In genomic region chr11:61546663-61547062, GRCh38 we compare ENCODE assay signal across 32 cellular contexts. TPM values are rescaled to one million over a fixed set of nuclear protein-coding genes. Genes with fewer than 3 reads are reported as not detected.
"Had no signal": no experiment of that assay in that cellular context is flagged by ENCODE, and none has a peak within 500 bp of the region (broad histone marks: within the 10 kb centered on the region; RNA-seq: fewer than 3 reads in every experiment).

No MANE protein-coding gene starts in this region.

- H3K27ac ChIP-seq: colonic mucosa, esophagus muscularis mucosa, foreskin keratinocyte, gastroesophageal sphincter, heart left ventricle, hepatocyte, neural progenitor cell, pancreas, right lobe of liver, stomach, thyroid gland had no signal

- H2AFZ ChIP-seq: hepatocyte, neural progenitor cell had no signal

- H3K36me3 ChIP-seq: colonic mucosa, esophagus muscularis mucosa, gastroesophageal sphincter, neural progenitor cell, pancreas, right lobe of liver, stomach, thyroid gland had no signal

- H3K79me2 ChIP-seq: hepatocyte had no signal

- DNase-seq: colonic mucosa; effector memory CD4-positive, alpha-beta T cell; foreskin keratinocyte; kidney; mucosa of descending colon; naive B cell; nucleus accumbens; pancreas; retina; right lobe of liver; small intestine; stimulated activated CD4-positive, alpha-beta T cell treated with anti-CD3 and anti-CD28 coated beads, Interleukin-15, amount 100 ng/mL, for 24 hours; stimulated activated CD4-positive, alpha-beta T cell treated with anti-CD3 and anti-CD28 coated beads, Interleukin-2, amount 100 ng/mL, for 48 hours; stimulated activated naive CD4-positive, alpha-beta T cell treated with Interleukin-2 at 50 U/mL for 16 hours; stomach; thyroid gland; trophoblast cell had no signal

- H3K9me3 Mint-ChIP-seq: dendritic cell treated with granulocyte-macrophage colony-stimulating factor and Interleukin-4, amounts not matched to agents 40 ng/mL and 50 ng/mL, for 4 days; memory B cell; natural killer cell treated with Interleukin-12 subunit alpha and Interleukin-12 subunit beta and Interleukin-15 and Interleukin-18, amount 100 ng/mL, for 72 hours; neural progenitor cell had no signal

- H3K27ac Mint-ChIP-seq: dendritic cell treated with granulocyte-macrophage colony-stimulating factor and Interleukin-4, amounts not matched to agents 40 ng/mL and 50 ng/mL, for 4 days; memory B cell; natural killer cell treated with Interleukin-12 subunit alpha and Interleukin-12 subunit beta and Interleukin-15 and Interleukin-18, amount 100 ng/mL, for 72 hours; neural progenitor cell had no signal

- H3K27me3 ChIP-seq: colonic mucosa, foreskin keratinocyte, heart left ventricle, hepatocyte, neural progenitor cell, pancreas, right lobe of liver, thyroid gland had no signal

- H3K4me3 Mint-ChIP-seq: dendritic cell treated with granulocyte-macrophage colony-stimulating factor and Interleukin-4, amounts not matched to agents 40 ng/mL and 50 ng/mL, for 4 days; memory B cell; naive B cell; natural killer cell treated with Interleukin-12 subunit alpha and Interleukin-12 subunit beta and Interleukin-15 and Interleukin-18, amount 100 ng/mL, for 72 hours; neural progenitor cell had no signal

- H3K36me3 Mint-ChIP-seq: memory B cell; natural killer cell treated with Interleukin-12 subunit alpha and Interleukin-12 subunit beta and Interleukin-15 and Interleukin-18, amount 100 ng/mL, for 72 hours; neural progenitor cell had no signal

- H3K9me3 ChIP-seq: colonic mucosa, esophagus muscularis mucosa, gastroesophageal sphincter, heart left ventricle, mucosa of descending colon, pancreas, right lobe of liver, stomach, thyroid gland had no signal

- H3K4me1 ChIP-seq: colonic mucosa, foreskin keratinocyte, pancreas had no signal

- H3K4me3 ChIP-seq: colonic mucosa, esophagus muscularis mucosa, gastroesophageal sphincter, heart left ventricle, hepatocyte, lung, mucosa of descending colon, neural progenitor cell, pancreas, right lobe of liver, stomach, thyroid gland had no signal

- H3K9ac ChIP-seq: neural progenitor cell had no signal

- ATAC-seq: foreskin keratinocyte; gastroesophageal sphincter; heart left ventricle; left lobe of liver; mucosa of descending colon; natural killer cell treated with Interleukin-12 subunit alpha and Interleukin-12 subunit beta and Interleukin-15 and Interleukin-18, amount 100 ng/mL, for 72 hours; pancreas; right lobe of liver had no signal

- H3K4me2 ChIP-seq: hepatocyte, neural progenitor cell had no signal

RNA-seq across cellular contexts. Expression of gene SYT7, which starts 34.2 kb away (rescaled TPM):
- total RNA-seq: natural killer cell treated with Interleukin-12 subunit alpha and Interleukin-12 subunit beta and Interleukin-15 and Interleukin-18, amount 100 ng/mL, for 72 hours had no signal

RNA-seq across cellular contexts. Expression of gene LRRC10B, which starts 38.1 kb away (rescaled TPM):
- total RNA-seq: endothelial cell of umbilical vein; epithelial cell of proximal tubule; foreskin keratinocyte; left lobe of liver; natural killer cell treated with Interleukin-12 subunit alpha and Interleukin-12 subunit beta and Interleukin-15 and Interleukin-18, amount 100 ng/mL, for 72 hours; pulmonary artery endothelial cell; right lobe of liver; urinary bladder had no signal
- polyA plus RNA-seq: endothelial cell of umbilical vein, fibroblast of lung had no signal
